ENCODE assay signal across 8 cellular contexts in the genomic region with DNA sequence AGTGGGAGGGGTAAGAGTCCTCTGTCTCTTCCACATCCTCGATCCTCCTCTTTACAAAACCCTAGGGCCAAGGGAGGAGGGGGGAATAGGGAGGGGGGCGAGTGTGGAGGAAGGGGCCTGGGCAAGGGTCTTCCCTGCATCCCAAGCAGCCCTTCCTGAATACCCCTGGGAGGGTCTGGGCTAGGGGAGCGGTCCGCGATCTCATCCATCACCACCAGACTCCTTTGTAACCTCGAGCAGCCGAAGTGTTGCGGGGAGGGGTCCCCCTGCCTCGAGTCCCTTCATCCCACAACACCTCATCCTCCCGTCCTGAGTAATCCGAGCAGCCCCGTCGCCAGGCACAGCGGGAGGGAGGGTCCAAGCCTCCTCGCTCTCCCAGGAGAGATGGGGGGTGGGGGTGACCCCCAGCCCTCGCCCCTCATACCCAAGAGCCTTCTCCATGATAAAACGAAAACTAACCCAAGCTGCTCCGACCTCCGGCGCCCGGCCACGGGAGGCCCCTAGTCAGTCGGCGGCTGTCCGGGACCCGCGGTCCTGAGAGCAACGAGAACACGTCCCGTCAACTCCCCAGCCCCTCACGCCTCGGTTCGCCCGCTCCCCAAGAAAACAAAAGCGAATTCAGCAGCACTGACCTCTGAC. TPM values are rescaled to one million over a fixed set of nuclear protein-coding genes. Genes with fewer than 3 reads are reported as not detected.
DNase-seq lines count a peak whose midpoint lies in the region; ATAC-seq and TF ChIP-seq lines count a peak whose summit lies in the region.

No MANE protein-coding gene starts in this region.

- CTCF ChIA-PET in AG04450 (lab: Charles Lee) = no interaction called here
- CTCF ChIA-PET in MCF 10A (lab: Yijun Ruan, JAX) = no interaction called here

- intact Hi-C loops in MCF 10A (cut with micrococcal nuclease) = no loop called here

- H3K4me1 Mint-ChIP-seq in MCF 10A (ENCODE audit: insufficient read depth, unreplicated experiment) (no peaks in the 10 kb centered on the region), mesothelial cell of epicardium (peaks cover 14% of the 10 kb centered on the region)

- H3K27ac Mint-ChIP-seq in MCF 10A (ENCODE audit: low read depth, unreplicated experiment) (no peak overlapping the region), mesothelial cell of epicardium (no peak overlapping the region)

- H3K4me3 ChIP-seq in AG04450 (ENCODE audit: low read depth, low read length) (peak overlapping the region; percentile 50), HUES48 (ENCODE audit: low read depth, low read length) (peak overlapping the region; percentile 56)

- ATAC-seq in GM19023 (IDR thresholded peaks at IDR 0.05; ENCODE audit: unreplicated experiment) = peak; percentile 17

- H3K9me3 ChIP-seq in AG04450 (ENCODE audit: control insufficient read depth, insufficient read depth, low read length) (peaks cover 6% of the 10 kb centered on the region; the same call in 1 of the 2 replicates), HUES48 (ENCODE audit: control insufficient read depth, insufficient read depth, low read length) (no peaks in the 10 kb centered on the region)

- no peak overlapping the region for H3K9ac ChIP-seq in HUES48 (ENCODE audit: low read depth, low read length)

- 0 out of 2 replicates have a peak, but pooled peaks cover 4% of the 10 kb centered on the region for H3K4me1 ChIP-seq in HUES48 (ENCODE audit: control insufficient read depth, insufficient read depth, low read length)

- H3K27ac ChIP-seq in AG04450 (ENCODE audit: low read depth, low read length) = no peak overlapping the region
- H3K27ac ChIP-seq in HUES48 (ENCODE audit: low read depth, low read length) = no peak overlapping the region

- H3K4me3 Mint-ChIP-seq in MCF 10A (ENCODE audit: unreplicated experiment) = peak overlapping the region; percentile 65
- peak overlapping the region; percentile 39 for H3K4me3 Mint-ChIP-seq in mesothelial cell of epicardium

- H3K36me3 ChIP-seq in HUES48 (ENCODE audit: control insufficient read depth, insufficient read depth, low read length) = no peaks in the 10 kb centered on the region

- TF ChIP-seq CTCF in AG04450 (IDR thresholded peaks at IDR 0.05; ENCODE audit: low read depth, low read length) = no peak
- TF ChIP-seq CTCF in MCF 10A (IDR thresholded peaks at IDR 0.05; ENCODE audit: unreplicated experiment) = no peak
- TF ChIP-seq CTCF in mesothelial cell of epicardium (IDR thresholded peaks at IDR 0.05; ENCODE audit: unreplicated experiment) = no peak

- H3K9me3 Mint-ChIP-seq in MCF 10A (ENCODE audit: unreplicated experiment) (no peaks in the 10 kb centered on the region), mesothelial cell of epicardium (no peaks in the 10 kb centered on the region)

- H3K27me3 ChIP-seq in AG04450 (ENCODE audit: control insufficient read depth, insufficient read depth, low read length) (peaks cover 15% of the 10 kb centered on the region), HUES48 (ENCODE audit: control insufficient read depth, insufficient read depth, low read length) (peaks cover 28% of the 10 kb centered on the region)

- BruUV-seq in MCF 10A (replicated peaks; lab: Mats Ljungman, UMichigan) = no TSS peak

- no peaks in the 10 kb centered on the region for H3K36me3 Mint-ChIP-seq in MCF 10A (ENCODE audit: insufficient read depth, unreplicated experiment)
- H3K36me3 Mint-ChIP-seq in mesothelial cell of epicardium = no peaks in the 10 kb centered on the region

- H3K27me3 Mint-ChIP-seq in MCF 10A (ENCODE audit: insufficient read depth, unreplicated experiment) (peaks cover 71% of the 10 kb centered on the region), mesothelial cell of epicardium (ENCODE audit: low read depth) (peaks cover 52% of the 10 kb centered on the region)

- POLR2A ChIA-PET in AG04450 (lab: Yijun Ruan, JAX) = interaction anchor here (0.7 kb wide), 1 partner anchor 138 kb away, joined by 3 read pairs; no protein-coding TSS in a partner anchor
- POLR2A ChIA-PET in MCF 10A (lab: Yijun Ruan, JAX) = no interaction called here

- DNase-seq in AG04450 (ENCODE audit: low read depth, low spot score) (no peak), MCF 10A (ENCODE audit: unreplicated experiment) (no peak), mesothelial cell of epicardium (ENCODE audit: low spot score in 2 of 2, unreplicated experiment in 2 of 2) (no peak), H4 (ENCODE audit: low spot score) (no peak), KG1 (lab: John Stamatoyannopoulos, UW) (no peak), HuH-7 (ENCODE audit: low spot score) (no peak)

RNA-seq across cellular contexts. Expression of a gene that starts 0.5 kb away (rescaled TPM):
- 0.01 TPM in 1 of 2 replicates, not detected in the other for polyA plus RNA-seq in AG04450 (2011; rRNA removed)
- 0.18 TPM in 1 of 2 replicates, not detected in the other for polyA minus RNA-seq in AG04450 (2011; rRNA and poly(A)+ RNA removed)
- 0.25 TPM in 1 of 2 replicates, not detected in the other for total RNA-seq in MCF 10A (2022)
- 0.14 to 0.20 TPM (median 0.18 TPM) in 3 replicates for total RNA-seq in mesothelial cell of epicardium
- total RNA-seq in H4 (2014; rRNA removed; shearing (Covaris generic)) = not detected in 2 replicates
